In the genomic region with DNA sequence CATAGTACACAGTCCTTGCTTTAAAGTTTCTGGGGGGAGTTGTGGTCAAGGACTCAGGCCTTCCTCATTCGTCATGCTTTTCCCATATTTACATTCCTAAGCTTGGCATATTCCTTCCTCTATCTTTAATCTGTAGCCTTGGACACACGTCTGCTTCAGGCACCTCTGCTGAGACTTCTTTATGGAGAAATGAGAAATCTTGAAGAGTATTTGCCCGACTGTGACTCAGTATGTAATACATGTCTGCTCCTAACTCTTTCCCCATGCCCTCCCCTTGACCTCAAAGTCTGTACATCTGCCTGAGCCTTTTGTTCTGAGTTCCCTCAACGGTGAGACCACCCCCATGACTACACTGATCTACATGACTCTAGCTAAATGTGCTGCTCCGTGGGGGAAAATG, we compare ENCODE assay signal across 1 cellular context.
TF ChIP-seq lines count a peak whose summit lies in the region.

No MANE protein-coding gene starts in this region.

TF ChIP-seq in SK-N-SH, 30 proteins besides CTCF, POLR2A, EP300 and RAD21 (continued from another document):
- TF ChIP-seq, protein P1, sequence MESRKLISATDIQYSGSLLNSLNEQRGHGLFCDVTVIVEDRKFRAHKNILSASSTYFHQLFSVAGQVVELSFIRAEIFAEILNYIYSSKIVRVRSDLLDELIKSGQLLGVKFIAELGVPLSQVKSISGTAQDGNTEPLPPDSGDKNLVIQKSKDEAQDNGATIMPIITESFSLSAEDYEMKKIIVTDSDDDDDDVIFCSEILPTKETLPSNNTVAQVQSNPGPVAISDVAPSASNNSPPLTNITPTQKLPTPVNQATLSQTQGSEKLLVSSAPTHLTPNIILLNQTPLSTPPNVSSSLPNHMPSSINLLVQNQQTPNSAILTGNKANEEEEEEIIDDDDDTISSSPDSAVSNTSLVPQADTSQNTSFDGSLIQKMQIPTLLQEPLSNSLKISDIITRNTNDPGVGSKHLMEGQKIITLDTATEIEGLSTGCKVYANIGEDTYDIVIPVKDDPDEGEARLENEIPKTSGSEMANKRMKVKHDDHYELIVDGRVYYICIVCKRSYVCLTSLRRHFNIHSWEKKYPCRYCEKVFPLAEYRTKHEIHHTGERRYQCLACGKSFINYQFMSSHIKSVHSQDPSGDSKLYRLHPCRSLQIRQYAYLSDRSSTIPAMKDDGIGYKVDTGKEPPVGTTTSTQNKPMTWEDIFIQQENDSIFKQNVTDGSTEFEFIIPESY (IDR thresholded peaks at IDR 0.05; ENCODE audit: borderline replicate concordance, low read depth), result no peak
- no peak for TF ChIP-seq FOXJ3 (CRISPR knock-in tag; IDR thresholded peaks at IDR 0.05)
- no peak for TF ChIP-seq JUND (IDR thresholded peaks at IDR 0.05)
- no peak for TF ChIP-seq POLR2AphosphoS5 (IDR thresholded peaks at IDR 0.05; ENCODE audit: low read depth, low read length)
- TF ChIP-seq TEAD4 (IDR thresholded peaks at IDR 0.05; ENCODE audit: borderline replicate concordance, insufficient read depth), result no peak
- TF ChIP-seq GATA2 (CRISPR knock-in tag; IDR thresholded peaks at IDR 0.05), result no peak
- TF ChIP-seq SIN3A (IDR thresholded peaks at IDR 0.05; ENCODE audit: borderline replicate concordance, low read depth, low read length), result no peak
- no peak for TF ChIP-seq FOXM1 (IDR thresholded peaks at IDR 0.05; ENCODE audit: low read depth)
- TF ChIP-seq, protein P2, sequence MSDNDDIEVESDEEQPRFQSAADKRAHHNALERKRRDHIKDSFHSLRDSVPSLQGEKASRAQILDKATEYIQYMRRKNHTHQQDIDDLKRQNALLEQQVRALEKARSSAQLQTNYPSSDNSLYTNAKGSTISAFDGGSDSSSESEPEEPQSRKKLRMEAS (IDR thresholded peaks at IDR 0.05; ENCODE audit: low read depth), result no peak
